In the genomic region with DNA sequence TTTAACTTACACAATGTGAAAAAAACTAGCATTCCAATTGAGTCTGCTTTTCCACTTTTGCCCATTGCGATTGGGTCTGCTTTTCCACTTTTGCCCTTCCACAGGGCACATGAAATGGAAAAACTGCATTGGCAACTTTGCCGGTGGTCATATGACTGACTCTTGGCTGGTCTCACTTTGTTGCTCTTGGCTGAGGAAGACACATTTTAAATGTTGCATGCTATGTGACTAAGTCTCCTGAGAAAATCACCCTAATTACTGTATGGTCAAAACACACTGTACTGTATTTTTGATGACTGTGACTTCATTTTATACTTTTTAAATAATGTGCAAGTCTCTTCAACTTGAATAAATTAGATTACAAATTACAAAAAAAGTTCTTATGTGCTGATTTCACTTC, we compare ENCODE assay signal across 16 cellular contexts. TPM values are rescaled to one million over a fixed set of nuclear protein-coding genes. Genes with fewer than 3 reads are reported as not detected.
A peak's percentile ranks its signal among the peaks of the same experiment; 100 is the strongest.
DNase-seq lines count a peak whose midpoint lies in the region; ATAC-seq, FAIRE-seq and TF ChIP-seq lines count a peak whose summit lies in the region.
"Had no signal": no experiment of that assay in that cellular context is flagged by ENCODE, and none has a peak within 500 bp of the region (broad histone marks: within the 10 kb centered on the region; RNA-seq: fewer than 3 reads in every experiment).

No MANE protein-coding gene starts in this region.

- no peak overlapping the region for H3K4me3 ChIP-seq in right atrium auricular region
- H3K4me3 ChIP-seq in kidney (ENCODE audit: low read length in 2 of 2) = no peak overlapping the region
- H3K4me3 ChIP-seq: left lung had no signal

- H3K9ac ChIP-seq in kidney (ENCODE audit: low read length in 2 of 2) = no peak overlapping the region

- H3K4me3 Mint-ChIP-seq in stimulated activated naive B cell treated with anti-CD40 and anti-IgM and Interleukin-4, amounts not matched to agents 10 μg/mL and 1 μg/mL and 100 μg/mL, for 72 hours = no peak overlapping the region
- H3K4me3 Mint-ChIP-seq: endodermal cell had no signal

- TF ChIP-seq CTCF in right atrium auricular region (IDR thresholded peaks at IDR 0.05) = no peak
- no peak for TF ChIP-seq CTCF in kidney (IDR thresholded peaks at IDR 0.05; ENCODE audit: borderline replicate concordance, extremely low read depth, insufficient read depth)

- H3K4me1 ChIP-seq in right atrium auricular region (peaks cover 0 to 27% of the 10 kb centered on the region in 2 donors), kidney (ENCODE audit: control insufficient read depth in 1 of 2, insufficient read depth in 1 of 2, low read depth in 1 of 2, low read length in 2 of 2) (peaks cover 6 to 7% of the 10 kb centered on the region in 2 donors)

- H3K36me3 ChIP-seq in right atrium auricular region (no peaks in the 10 kb centered on the region), kidney (ENCODE audit: control insufficient read depth in 1 of 2, insufficient read depth in 2 of 2, low read length in 2 of 2) (no peaks in the 10 kb centered on the region)
- H3K36me3 ChIP-seq: BE2C, left lung had no signal

- peaks cover 2 to 4% of the 10 kb centered on the region in 2 donors for H3K36me3 Mint-ChIP-seq in stimulated activated naive B cell treated with anti-CD40 and anti-IgM and Interleukin-4, amounts not matched to agents 10 μg/mL and 1 μg/mL and 100 μg/mL, for 72 hours

- no peaks in the 10 kb centered on the region for H3K9me3 Mint-ChIP-seq in stimulated activated naive B cell treated with anti-CD40 and anti-IgM and Interleukin-4, amounts not matched to agents 10 μg/mL and 1 μg/mL and 100 μg/mL, for 72 hours
- H3K9me3 Mint-ChIP-seq: activated naive CD4-positive, alpha-beta T cell treated with anti-CD3 and anti-CD28 coated beads, Interleukin-2, amount 10 ng/mL, durations not matched to agents 7 days and 5 days had no signal

- no peak for ATAC-seq in Right ventricle myocardium superior (ENCODE audit: poor library complexity)
- ATAC-seq in GM18517 (IDR thresholded peaks at IDR 0.05; ENCODE audit: unreplicated experiment) = no peak
- no peak for ATAC-seq in stimulated activated naive B cell treated with anti-CD40 and anti-IgM and Interleukin-4, amounts not matched to agents 10 μg/mL and 1 μg/mL and 100 μg/mL, for 72 hours (replicated peaks)
- ATAC-seq in HG02938 (IDR thresholded peaks at IDR 0.05; ENCODE audit: unreplicated experiment) = no peak
- ATAC-seq: left lung had no signal

- peaks cover 14 to 33% of the 10 kb centered on the region in 2 donors for H3K4me1 Mint-ChIP-seq in stimulated activated naive B cell treated with anti-CD40 and anti-IgM and Interleukin-4, amounts not matched to agents 10 μg/mL and 1 μg/mL and 100 μg/mL, for 72 hours

- peak; percentile 21 for FAIRE-seq in kidney (lab: Jason Lieb, UNC)

- H3K27ac ChIP-seq in right atrium auricular region = peak overlapping the region; percentile 92 to 96
- H3K27ac ChIP-seq in kidney (ENCODE audit: low read depth in 2 of 2, low read length in 2 of 2) = no peak overlapping the region
- H3K27ac ChIP-seq: left lung, RWPE1 had no signal

- H3K27me3 Mint-ChIP-seq in stimulated activated naive B cell treated with anti-CD40 and anti-IgM and Interleukin-4, amounts not matched to agents 10 μg/mL and 1 μg/mL and 100 μg/mL, for 72 hours = no peaks in the 10 kb centered on the region
- H3K27me3 Mint-ChIP-seq: activated naive CD4-positive, alpha-beta T cell treated with anti-CD3 and anti-CD28 coated beads, Interleukin-2, amount 10 ng/mL, durations not matched to agents 7 days and 5 days had no signal

- intact Hi-C loops in Right ventricle myocardium superior (cut with DNase I) (no loop called here), kidney (cut with DNase I) (no loop called here)

- no peaks in the 10 kb centered on the region for H3K9me3 ChIP-seq in right atrium auricular region
- H3K9me3 ChIP-seq in kidney (ENCODE audit: control insufficient read depth in 1 of 2, low read length in 2 of 2) = no peaks in the 10 kb centered on the region
- H3K9me3 ChIP-seq: BE2C, left lung had no signal

- in situ Hi-C loops in T47D (cut with HindIII; ENCODE audit: low pct_unique_long_range_greater_than_20kb, low sequenced_read_pairs) = no loop called here

- no peaks in the 10 kb centered on the region for H3K27me3 ChIP-seq in right atrium auricular region

- H3K27ac Mint-ChIP-seq in stimulated activated naive B cell treated with anti-CD40 and anti-IgM and Interleukin-4, amounts not matched to agents 10 μg/mL and 1 μg/mL and 100 μg/mL, for 72 hours = no peak overlapping the region
- H3K27ac Mint-ChIP-seq: activated naive CD4-positive, alpha-beta T cell treated with anti-CD3 and anti-CD28 coated beads, Interleukin-2, amount 10 ng/mL, durations not matched to agents 7 days and 5 days; endodermal cell had no signal

- DNase-seq in right atrium auricular region (ENCODE audit: low spot score) (no peak), Right ventricle myocardium superior (no peak), T47D (ENCODE audit: low read depth in 1 of 2, low spot score in 1 of 2) (peak; percentile 76), kidney (no peak), NCI-H2029 (lab: John Stamatoyannopoulos, UW) (no peak)
- DNase-seq in stimulated activated naive B cell treated with anti-CD40 and anti-IgM and Interleukin-4, amounts not matched to agents 10 μg/mL and 1 μg/mL and 100 μg/mL, for 72 hours = no peak
- DNase-seq: activated CD4-positive, alpha-beta T cell treated with anti-CD3 and anti-CD28 coated beads for 1 hour; activated naive CD4-positive, alpha-beta T cell treated with anti-CD3 and anti-CD28 coated beads, Interleukin-2, amount 10 ng/mL, durations not matched to agents 7 days and 5 days; BE2C; endodermal cell; left lung; NCI-H1436 treated with DMSO at 0.1 percent for 48 hours; retina had no signal

RNA-seq across cellular contexts. Expression of gene OXCT1, which starts 1.6 kb away (rescaled TPM):
- total RNA-seq in right atrium auricular region = 100 to 1,000 TPM in 1 of 2 donors, 10 to 100 TPM in 1; 32.8 to 161 TPM
- total RNA-seq in Right ventricle myocardium superior = 116 TPM
- total RNA-seq in kidney = 20.5 TPM
- 42.7 TPM for polyA plus RNA-seq in kidney (ENCODE audit: insufficient read depth, low read depth, low replicate concordance)

RNA-seq across cellular contexts. Expression of gene RIMOC1, which starts 32.3 kb away (rescaled TPM):
- total RNA-seq in right atrium auricular region = 10 to 100 TPM; 11.2 to 13.9 TPM
- 10.9 TPM for total RNA-seq in Right ventricle myocardium superior
- total RNA-seq in kidney = 28.9 TPM
- 6.5 TPM for polyA plus RNA-seq in kidney (ENCODE audit: insufficient read depth, low read depth, low replicate concordance)

RNA-seq across cellular contexts. Expression of gene FBXO4, which starts 53.2 kb away (rescaled TPM):
- total RNA-seq in right atrium auricular region (1 to 10 TPM; 2.8 to 5.4 TPM), Right ventricle myocardium superior (3.8 TPM), kidney (12.8 TPM)
- 7.8 TPM for polyA plus RNA-seq in kidney (ENCODE audit: insufficient read depth, low read depth, low replicate concordance)

Comparison
In these comparisons a context has a peak if more than half of its experiments do, and no peak if none do; other contexts are left out.
1. DNase-seq: peak in T47D (2 of 2); none in right atrium auricular region (single experiment), Right ventricle myocardium superior (single experiment), kidney (single experiment), stimulated activated naive B cell treated with anti-CD40 and anti-IgM and Interleukin-4, amounts not matched to agents 10 μg/mL and 1 μg/mL and 100 μg/mL, for 72 hours (single experiment) and NCI-H2029 (single experiment).
2. H3K27ac ChIP-seq: peak in right atrium auricular region (2 of 2); none in kidney (0 of 2).